In genomic region chr9:129489838-129490582, GRCh38 we compare ENCODE assay signal across 8 cellular contexts.
DNase-seq lines count a peak whose midpoint lies in the region; ATAC-seq and TF ChIP-seq lines count a peak whose summit lies in the region.

No MANE protein-coding gene starts in this region.

- H3K4me1 Mint-ChIP-seq in stimulated activated naive CD8-positive, alpha-beta T cell treated with anti-CD3 and anti-CD28 coated beads, Interleukin-15, amount 100 ng/mL, for 72 hours = peaks cover 70% of the 10 kb centered on the region

- H3K4me3 Mint-ChIP-seq in stimulated activated naive CD8-positive, alpha-beta T cell treated with anti-CD3 and anti-CD28 coated beads, Interleukin-15, amount 100 ng/mL, for 72 hours = peak overlapping the region; percentile 88 to 92

- TF ChIP-seq CTCF in AG09309 (IDR thresholded peaks at IDR 0.05; ENCODE audit: control insufficient read depth, insufficient read depth, low read depth, low read length, missing control alignments) = no peak
- TF ChIP-seq CTCF in breast epithelium (IDR thresholded peaks at IDR 0.05) = no peak

- peak overlapping the region; percentile 41 for H3K4me3 ChIP-seq in AG09309 (ENCODE audit: control insufficient read depth, low read depth, low read length)
- H3K4me3 ChIP-seq in breast epithelium = peak overlapping the region; percentile 50 to 70 (median 57)

- H3K27ac ChIP-seq in breast epithelium = peak overlapping the region; percentile 100

- no peak for DNase-seq in AG09309 (ENCODE audit: low read depth)
- DNase-seq in T-helper 1 cell = peak; percentile 37 to 60 (median 55)
- DNase-seq in breast epithelium (ENCODE audit: low spot score in 2 of 2) = no peak
- peak; percentile 19 for DNase-seq in medulla oblongata (ENCODE audit: extremely low spot score)
- DNase-seq in stimulated activated naive CD8-positive, alpha-beta T cell treated with anti-CD3 and anti-CD28 coated beads, Interleukin-15, amount 100 ng/mL, for 72 hours = peak; percentile 33 to 57
- DNase-seq in NK-92 treated with Interleukin-12 subunit alpha and Interleukin-12 subunit beta, amount 100 ng/mL, for 24 hours (lab: John Stamatoyannopoulos, UW) = no peak
- no peak for DNase-seq in COLO668 (lab: John Stamatoyannopoulos, UW; ENCODE audit: unreplicated experiment)

- no peaks in the 10 kb centered on the region for H3K36me3 ChIP-seq in breast epithelium

- no peaks in the 10 kb centered on the region for H3K27me3 Mint-ChIP-seq in stimulated activated naive CD8-positive, alpha-beta T cell treated with anti-CD3 and anti-CD28 coated beads, Interleukin-15, amount 100 ng/mL, for 72 hours

- intact Hi-C loops in breast epithelium (cut with DNase I; ENCODE audit: low total_unique reads) = loop anchor here (5.0 kb wide), 1 partner anchor 313 kb away; the partner anchor contains the start of gene IER5L

- TF ChIP-seq POLR2A in breast epithelium (IDR thresholded peaks at IDR 0.05) = no peak

- H3K27me3 ChIP-seq in breast epithelium = no peaks in the 10 kb centered on the region

- H3K4me1 ChIP-seq in breast epithelium = peaks cover 20 to 44% of the 10 kb centered on the region in 2 donors

- peak overlapping the region; percentile 91 to 95 for H3K27ac Mint-ChIP-seq in stimulated activated naive CD8-positive, alpha-beta T cell treated with anti-CD3 and anti-CD28 coated beads, Interleukin-15, amount 100 ng/mL, for 72 hours

- peak; percentile 26 for ATAC-seq in stimulated activated naive CD8-positive, alpha-beta T cell treated with anti-CD3 and anti-CD28 coated beads, Interleukin-15, amount 100 ng/mL, for 72 hours
- ATAC-seq in HG03439 (IDR thresholded peaks at IDR 0.05; ENCODE audit: unreplicated experiment) = no peak

- H3K9me3 Mint-ChIP-seq in stimulated activated naive CD8-positive, alpha-beta T cell treated with anti-CD3 and anti-CD28 coated beads, Interleukin-15, amount 100 ng/mL, for 72 hours = no peaks in the 10 kb centered on the region

- H3K9me3 ChIP-seq in breast epithelium = no peaks in the 10 kb centered on the region

Comparison
In these comparisons a context has a peak if more than half of its experiments do, and no peak if none do; other contexts are left out.
1. DNase-seq: peak in T-helper 1 cell (5 of 5), medulla oblongata (single experiment) and stimulated activated naive CD8-positive, alpha-beta T cell treated with anti-CD3 and anti-CD28 coated beads, Interleukin-15, amount 100 ng/mL, for 72 hours (2 of 2); none in AG09309 (single experiment), breast epithelium (0 of 2), NK-92 treated with Interleukin-12 subunit alpha and Interleukin-12 subunit beta, amount 100 ng/mL, for 24 hours (single experiment) and COLO668 (single experiment).